ENCODE assay signal across 33 cellular contexts in genomic region chr11:49151211-49151610, GRCh38. TPM values are rescaled to one million over a fixed set of nuclear protein-coding genes. Genes with fewer than 3 reads are reported as not detected.
DNase-seq lines count a peak whose midpoint lies in the region; FAIRE-seq and TF ChIP-seq lines count a peak whose summit lies in the region.
"Had no signal": no experiment of that assay in that cellular context is flagged by ENCODE, and none has a peak within 500 bp of the region (broad histone marks: within the 10 kb centered on the region; RNA-seq: fewer than 3 reads in every experiment).

No MANE protein-coding gene starts in this region.

- no peak overlapping the region for H3K4me3 Mint-ChIP-seq in activated T-helper 2 cell treated with anti-CD3 and anti-CD28 coated beads, Interferon-gamma antibody, Interleukin-2, Interleukin-4, amounts not matched to agents 10 μg/mL and 5 μg/mL and 100 μg/mL, durations not matched to agents 14 hours and 24 hours and 36 hours (ENCODE audit: low read depth)
- H3K4me3 Mint-ChIP-seq: B cell; CD14-positive monocyte; CD4-positive, alpha-beta memory T cell; CD4-positive, alpha-beta T cell; CD4-positive, CD25-positive, alpha-beta regulatory T cell; CD8-positive, alpha-beta memory T cell; CD8-positive, alpha-beta T cell had no signal

- no peak for TF ChIP-seq CTCF in 22Rv1 (IDR thresholded peaks at IDR 0.05)
- TF ChIP-seq CTCF in bronchial epithelial cell (IDR thresholded peaks at IDR 0.05; ENCODE audit: insufficient read depth, low read length, severe bottlenecking), result no peak

- H3K27ac Mint-ChIP-seq in activated T-helper 2 cell treated with anti-CD3 and anti-CD28 coated beads, Interferon-gamma antibody, Interleukin-2, Interleukin-4, amounts not matched to agents 10 μg/mL and 5 μg/mL and 100 μg/mL, durations not matched to agents 14 hours and 24 hours and 36 hours, result no peak overlapping the region
- H3K27ac Mint-ChIP-seq: B cell; CD14-positive monocyte; CD4-positive, alpha-beta memory T cell; CD4-positive, alpha-beta T cell; CD4-positive, CD25-positive, alpha-beta regulatory T cell; CD8-positive, alpha-beta memory T cell; CD8-positive, alpha-beta T cell had no signal

- intact Hi-C loops in activated T-helper 2 cell treated with anti-CD3 and anti-CD28 coated beads, Interferon-gamma antibody, Interleukin-2, Interleukin-4, amounts not matched to agents 10 μg/mL and 5 μg/mL and 100 μg/mL, durations not matched to agents 14 hours and 24 hours and 36 hours (cut with micrococcal nuclease), result no loop called here

- no peak overlapping the region for H3K4me3 ChIP-seq in bronchial epithelial cell (ENCODE audit: low read depth, low read length)
- H3K4me3 ChIP-seq: A549; BLaER1; BLaER1 treated with 17β-estradiol and CSF1 and Interleukin-3, amounts not matched to agents 10 nM and 100 nM had no signal

- no peaks in the 10 kb centered on the region for H3K4me1 Mint-ChIP-seq in activated T-helper 2 cell treated with anti-CD3 and anti-CD28 coated beads, Interferon-gamma antibody, Interleukin-2, Interleukin-4, amounts not matched to agents 10 μg/mL and 5 μg/mL and 100 μg/mL, durations not matched to agents 14 hours and 24 hours and 36 hours (ENCODE audit: low read depth)
- H3K4me1 Mint-ChIP-seq: B cell; CD14-positive monocyte; CD4-positive, alpha-beta memory T cell; CD4-positive, CD25-positive, alpha-beta regulatory T cell; CD8-positive, alpha-beta memory T cell had no signal

- peak; percentile 32 for FAIRE-seq in bronchial epithelial cell (lab: Jason Lieb, UNC)
- FAIRE-seq: D721Med had no signal

- no peaks in the 10 kb centered on the region for H3K27me3 ChIP-seq in bronchial epithelial cell (ENCODE audit: control insufficient read depth, insufficient read depth, low read length)
- H3K27me3 ChIP-seq: BE2C; BLaER1; BLaER1 treated with 17β-estradiol and CSF1 and Interleukin-3, amounts not matched to agents 10 nM and 100 nM had no signal

- H3K36me3 Mint-ChIP-seq in activated T-helper 2 cell treated with anti-CD3 and anti-CD28 coated beads, Interferon-gamma antibody, Interleukin-2, Interleukin-4, amounts not matched to agents 10 μg/mL and 5 μg/mL and 100 μg/mL, durations not matched to agents 14 hours and 24 hours and 36 hours (ENCODE audit: low read depth), result no peaks in the 10 kb centered on the region
- H3K36me3 Mint-ChIP-seq: CD14-positive monocyte; CD4-positive, alpha-beta memory T cell; CD4-positive, CD25-positive, alpha-beta regulatory T cell; CD8-positive, alpha-beta memory T cell; CD8-positive, alpha-beta T cell had no signal

- H3K36me3 ChIP-seq in bronchial epithelial cell (ENCODE audit: control insufficient read depth, insufficient read depth, low read length), result no peaks in the 10 kb centered on the region
- H3K36me3 ChIP-seq: BE2C; BLaER1; BLaER1 treated with 17β-estradiol and CSF1 and Interleukin-3, amounts not matched to agents 10 nM and 100 nM had no signal

- H3K27me3 Mint-ChIP-seq in activated T-helper 2 cell treated with anti-CD3 and anti-CD28 coated beads, Interferon-gamma antibody, Interleukin-2, Interleukin-4, amounts not matched to agents 10 μg/mL and 5 μg/mL and 100 μg/mL, durations not matched to agents 14 hours and 24 hours and 36 hours (ENCODE audit: low read depth), result no peaks in the 10 kb centered on the region
- H3K27me3 Mint-ChIP-seq: B cell; CD4-positive, alpha-beta memory T cell; CD4-positive, alpha-beta T cell; CD4-positive, CD25-positive, alpha-beta regulatory T cell; CD8-positive, alpha-beta memory T cell had no signal

- DNase-seq in bronchial epithelial cell (ENCODE audit: low read depth), result no peak
- no peak for DNase-seq in medulla oblongata (ENCODE audit: extremely low spot score)
- DNase-seq in activated T-helper 2 cell treated with anti-CD3 and anti-CD28 coated beads, Interferon-gamma antibody, Interleukin-2, Interleukin-4, amounts not matched to agents 10 μg/mL and 5 μg/mL and 100 μg/mL, durations not matched to agents 14 hours and 24 hours and 36 hours (ENCODE audit: low spot score), result no peak
- DNase-seq: 8988T; ACHN; AML-193; BE2C; C1 segment of cervical spinal cord; Caco-2; Calu3; CD4-positive, alpha-beta memory T cell; CD4-positive, alpha-beta T cell; CD4-positive, CD25-positive, alpha-beta regulatory T cell; CD8-positive, alpha-beta memory T cell; CD8-positive, alpha-beta T cell; COR-L47; DMS 273 treated with DMSO at 0.1 percent for 48 hours; DMS153; DMS53; DMS79; DMS79 treated with DMSO at 0.1 percent for 48 hours; DND-41; EL had no signal

- H3K9me3 Mint-ChIP-seq in activated T-helper 2 cell treated with anti-CD3 and anti-CD28 coated beads, Interferon-gamma antibody, Interleukin-2, Interleukin-4, amounts not matched to agents 10 μg/mL and 5 μg/mL and 100 μg/mL, durations not matched to agents 14 hours and 24 hours and 36 hours, result no peaks in the 10 kb centered on the region
- H3K9me3 Mint-ChIP-seq: CD8-positive, alpha-beta T cell had no signal

- peak overlapping the region; percentile 23; the same call in 1 of the 2 replicates for H3K27ac ChIP-seq in 22Rv1
- H3K27ac ChIP-seq: A549; BLaER1; BLaER1 treated with 17β-estradiol and CSF1 and Interleukin-3, amounts not matched to agents 10 nM and 100 nM; C4-2B had no signal

RNA-seq across cellular contexts. Expression of gene FOLH1, which starts 57.2 kb away (rescaled TPM):
- total RNA-seq in bronchial epithelial cell, result 0.26 TPM in 1 of 2 replicates, not detected in the other
- total RNA-seq in activated T-helper 2 cell treated with anti-CD3 and anti-CD28 coated beads, Interferon-gamma antibody, Interleukin-2, Interleukin-4, amounts not matched to agents 10 μg/mL and 5 μg/mL and 100 μg/mL, durations not matched to agents 14 hours and 24 hours and 36 hours, result not detected in 2 replicates
- total RNA-seq: A172; B cell; Caco-2; CD4-positive, alpha-beta memory T cell; CD4-positive, alpha-beta T cell; CD4-positive, CD25-positive, alpha-beta regulatory T cell; CD8-positive, alpha-beta memory T cell; CD8-positive, alpha-beta T cell; Daoy had no signal
